Comparison of ENCODE assay signal across 17 cellular contexts in the genomic region with DNA sequence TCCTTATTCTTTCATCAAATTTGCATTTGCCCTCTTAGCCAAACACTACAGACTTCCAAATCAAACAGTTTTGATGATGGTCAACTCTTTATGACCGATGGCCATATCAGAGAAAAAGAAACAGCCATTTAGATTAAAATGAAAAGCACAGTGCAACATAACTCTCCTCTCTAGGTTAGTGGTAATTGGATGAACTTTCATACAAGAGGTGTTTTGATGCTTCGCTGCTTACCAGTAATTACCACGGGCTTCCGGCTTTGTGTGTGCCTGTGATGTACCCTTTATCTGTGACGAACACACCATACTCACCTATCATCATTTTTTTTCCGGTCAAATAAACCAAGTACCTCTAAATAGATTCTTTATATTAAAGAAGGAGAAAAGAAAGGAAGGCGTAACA.
A peak's percentile ranks its signal among the peaks of the same experiment; 100 is the strongest.
DNase-seq lines count a peak whose midpoint lies in the region; ATAC-seq, FAIRE-seq and TF ChIP-seq lines count a peak whose summit lies in the region.
"Had no signal": no experiment of that assay in that cellular context is flagged by ENCODE, and none has a peak within 500 bp of the region (broad histone marks: within the 10 kb centered on the region; RNA-seq: fewer than 3 reads in every experiment).

No MANE protein-coding gene starts in this region.

- H3K36me3 ChIP-seq in iPS-15b (ENCODE audit: control insufficient read depth, insufficient read depth, low read length) = no peaks in the 10 kb centered on the region

- DNase-seq in A549 (ENCODE audit: low read depth in 1 of 2, low spot score in 1 of 2) (no peak), NCI-H1417 treated with DMSO at 0.1 percent for 48 hours (lab: John Stamatoyannopoulos, UW) (peak; percentile 67), NCI-H748 (lab: John Stamatoyannopoulos, UW; ENCODE audit: unreplicated experiment) (peak; percentile 95), activated T-cell treated with anti-CD3 and anti-CD28 coated beads for 4 hours (no peak), NCI-H187 (lab: John Stamatoyannopoulos, UW) (no peak), hippocampal formation (lab: John Stamatoyannopoulos, UW) (no peak), DMS79 treated with DMSO at 0.1 percent for 48 hours (lab: John Stamatoyannopoulos, UW) (no peak)
- DNase-seq: activated CD4-positive, alpha-beta T cell treated with anti-CD3 and anti-CD28 coated beads for 36 hours; activated CD8-positive, alpha-beta memory T cell treated with anti-CD3 and anti-CD28 coated beads, Interleukin-2, amount 50 U/mL, for 48 hours; CD4-positive, alpha-beta T cell; NCI-H2227 treated with DMSO at 0.1 percent for 48 hours; substantia nigra; T-helper 2 cell had no signal

- H3K9ac ChIP-seq in iPS-15b (ENCODE audit: low read depth, low read length) = no peak overlapping the region

- peak overlapping the region; percentile 83 for H3K4me2 ChIP-seq in A549

- peaks cover 53% of the 10 kb centered on the region for H3K27me3 ChIP-seq in iPS-15b (ENCODE audit: control insufficient read depth, insufficient read depth, low read length)

- no peak overlapping the region; the same call in 2 of the 3 replicates for H3K4me3 ChIP-seq in A549
- H3K4me3 ChIP-seq in iPS-15b (ENCODE audit: low read depth, low read length) = peak overlapping the region; percentile 33
- H3K4me3 ChIP-seq: lung had no signal

- H3K4me1 ChIP-seq in A549 (peaks cover 57% of the 10 kb centered on the region), iPS-15b (ENCODE audit: control insufficient read depth, insufficient read depth, low read length) (peaks cover 23% of the 10 kb centered on the region)

- TF ChIP-seq RAD21 in A549 (conservative IDR thresholded peaks at IDR 0.05 in 1 of 2, IDR thresholded peaks at IDR 0.05 in 1 of 2) = no peak

- 90% methylated on average over 7 of the region's 7 CpGs for WGBS in A549 (ENCODE audit: missing lambda C conversion rate)

- POLR2A ChIA-PET in A549 (lab: Yijun Ruan, JAX) = interaction anchor here (1.0 to 2.0 kb wide), 6 partner anchors 9 to 184 kb away, joined by 3 to 16 read pairs (median 8); a partner anchor contains a TSS

- FAIRE-seq in A549 (lab: Jason Lieb, UNC) = no peak
- FAIRE-seq: G401.6 had no signal

- CTCF ChIA-PET in A549 (lab: Yijun Ruan, JAX) = interaction anchor here (1.1 to 4.5 kb wide), 15 partner anchors 8 to 185 kb away, joined by 3 to 30 read pairs (median 4); no protein-coding TSS in a partner anchor

- no peak for TF ChIP-seq EP300 in A549 (IDR thresholded peaks at IDR 0.05)

- peak overlapping the region; percentile 88 to 98 for H3K27ac ChIP-seq in A549

- TF ChIP-seq POLR2A in A549 (IDR thresholded peaks at IDR 0.05; ENCODE audit: low read length) = no peak

- ATAC-seq in A549 = no peak
- ATAC-seq: activated CD4-positive, alpha-beta T cell treated with anti-CD3 and anti-CD28 coated beads for 36 hours; activated naive CD4-positive, alpha-beta T cell treated with anti-CD3 and anti-CD28 coated beads, Interleukin-2, amount 50 U/mL, for 72 hours had no signal

- TF ChIP-seq CTCF in A549 (IDR thresholded peaks at IDR 0.05) = no peak

- no peaks in the 10 kb centered on the region for H3K9me3 ChIP-seq in A549
- H3K9me3 ChIP-seq in iPS-15b (ENCODE audit: control insufficient read depth, insufficient read depth, low read length) = no peaks in the 10 kb centered on the region

TF ChIP-seq in A549, 52 proteins besides CTCF, POLR2A, EP300 and RAD21:
- TF ChIP-seq HOXB5 (CRISPR knock-in tag; IDR thresholded peaks at IDR 0.05) (no peak), ZNF302 (CRISPR knock-in tag; IDR thresholded peaks at IDR 0.05) (no peak), ZSCAN20 (CRISPR knock-in tag; IDR thresholded peaks at IDR 0.05) (no peak), CEBPB (IDR thresholded peaks at IDR 0.05) (no peak), NR3C1 (IDR thresholded peaks at IDR 0.05) (no peak), GATA3 (IDR thresholded peaks at IDR 0.05; ENCODE audit: borderline replicate concordance) (no peak), HDAC2 (IDR thresholded peaks at IDR 0.05) (no peak), RNF2 (IDR thresholded peaks at IDR 0.05; ENCODE audit: borderline replicate concordance, low read depth) (no peak), CHD4 (IDR thresholded peaks at IDR 0.05; ENCODE audit: borderline replicate concordance) (no peak), ESRRA (IDR thresholded peaks at IDR 0.05; ENCODE audit: borderline replicate concordance, low read length) (no peak), MAFK (IDR thresholded peaks at IDR 0.05; ENCODE audit: partially characterized antibody) (no peak), SMC3 (IDR thresholded peaks at IDR 0.05) (no peak), CHD2 (IDR thresholded peaks at IDR 0.05; ENCODE audit: low read length, partially characterized antibody) (no peak), RARB (CRISPR knock-in tag; IDR thresholded peaks at IDR 0.05) (no peak), TP53 (CRISPR knock-in tag; IDR thresholded peaks at IDR 0.05) (no peak), JUN (IDR thresholded peaks at IDR 0.05) (no peak), FOSL2 (IDR thresholded peaks at IDR 0.05) (no peak), FOSL2 (CRISPR knock-in tag; IDR thresholded peaks at IDR 0.05) (no peak)
- TF ChIP-seq, protein P1, sequence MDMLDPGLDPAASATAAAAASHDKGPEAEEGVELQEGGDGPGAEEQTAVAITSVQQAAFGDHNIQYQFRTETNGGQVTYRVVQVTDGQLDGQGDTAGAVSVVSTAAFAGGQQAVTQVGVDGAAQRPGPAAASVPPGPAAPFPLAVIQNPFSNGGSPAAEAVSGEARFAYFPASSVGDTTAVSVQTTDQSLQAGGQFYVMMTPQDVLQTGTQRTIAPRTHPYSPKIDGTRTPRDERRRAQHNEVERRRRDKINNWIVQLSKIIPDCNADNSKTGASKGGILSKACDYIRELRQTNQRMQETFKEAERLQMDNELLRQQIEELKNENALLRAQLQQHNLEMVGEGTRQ (IDR thresholded peaks at IDR 0.05) = no peak
- TF ChIP-seq, protein P2, sequence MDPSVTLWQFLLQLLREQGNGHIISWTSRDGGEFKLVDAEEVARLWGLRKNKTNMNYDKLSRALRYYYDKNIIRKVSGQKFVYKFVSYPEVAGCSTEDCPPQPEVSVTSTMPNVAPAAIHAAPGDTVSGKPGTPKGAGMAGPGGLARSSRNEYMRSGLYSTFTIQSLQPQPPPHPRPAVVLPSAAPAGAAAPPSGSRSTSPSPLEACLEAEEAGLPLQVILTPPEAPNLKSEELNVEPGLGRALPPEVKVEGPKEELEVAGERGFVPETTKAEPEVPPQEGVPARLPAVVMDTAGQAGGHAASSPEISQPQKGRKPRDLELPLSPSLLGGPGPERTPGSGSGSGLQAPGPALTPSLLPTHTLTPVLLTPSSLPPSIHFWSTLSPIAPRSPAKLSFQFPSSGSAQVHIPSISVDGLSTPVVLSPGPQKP (IDR thresholded peaks at IDR 0.05; ENCODE audit: low read depth, low read length) = no peak
- TF ChIP-seq, protein P3, sequence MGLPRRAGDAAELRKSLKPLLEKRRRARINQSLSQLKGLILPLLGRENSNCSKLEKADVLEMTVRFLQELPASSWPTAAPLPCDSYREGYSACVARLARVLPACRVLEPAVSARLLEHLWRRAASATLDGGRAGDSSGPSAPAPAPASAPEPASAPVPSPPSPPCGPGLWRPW (IDR thresholded peaks at IDR 0.05) = no peak
TF ChIP-seq in A549: peak in this region for 0.

Comparison
In these comparisons a context has a peak if more than half of its experiments do, and no peak if none do; other contexts are left out.
1. DNase-seq: peak in NCI-H1417 treated with DMSO at 0.1 percent for 48 hours (single experiment) and NCI-H748 (single experiment); none in A549 (0 of 2), activated T-cell treated with anti-CD3 and anti-CD28 coated beads for 4 hours (single experiment), NCI-H187 (0 of 2), hippocampal formation (0 of 2) and DMS79 treated with DMSO at 0.1 percent for 48 hours (single experiment).